1 cellular context compared by ENCODE assay signal in the genomic region with DNA sequence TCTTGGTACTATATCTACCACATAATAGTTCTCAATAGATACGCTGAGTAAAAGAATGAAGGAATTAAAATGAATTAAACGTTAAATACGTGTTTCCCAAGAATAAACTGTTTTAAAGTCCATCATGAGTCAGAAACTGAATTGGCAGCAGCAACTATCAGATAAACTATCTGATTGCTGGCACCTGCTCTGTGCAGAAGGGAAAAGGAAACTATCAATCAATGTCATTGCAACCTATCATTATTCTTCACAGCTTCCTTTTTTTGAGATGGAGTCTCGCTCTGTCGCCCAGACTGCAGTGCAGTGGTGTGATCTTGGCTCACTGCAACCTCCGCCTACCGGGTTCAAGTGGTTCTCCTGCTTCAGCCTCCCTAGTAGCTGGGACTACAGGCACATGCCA.
TF ChIP-seq lines count a peak whose summit lies in the region.

No MANE protein-coding gene starts in this region.

TF ChIP-seq in GM12878, 131 proteins besides CTCF, POLR2A, EP300 and RAD21 (continued from another document):
- TF ChIP-seq ZNF592 (IDR thresholded peaks at IDR 0.05): no peak
- no peak for TF ChIP-seq STAT3 (IDR thresholded peaks at IDR 0.05; ENCODE audit: low read depth, low read length)
- no peak for TF ChIP-seq BRCA1 (IDR thresholded peaks at IDR 0.05; ENCODE audit: low read depth, low read length)
- no peak for TF ChIP-seq HDGF (IDR thresholded peaks at IDR 0.05)
- peak; percentile 88 for TF ChIP-seq PKNOX1 (IDR thresholded peaks at IDR 0.05)
- no peak for TF ChIP-seq NR2C1 (IDR thresholded peaks at IDR 0.05)
- no peak for TF ChIP-seq IRF4 (IDR thresholded peaks at IDR 0.05; ENCODE audit: low read depth, low read length)
- TF ChIP-seq, protein P1, sequence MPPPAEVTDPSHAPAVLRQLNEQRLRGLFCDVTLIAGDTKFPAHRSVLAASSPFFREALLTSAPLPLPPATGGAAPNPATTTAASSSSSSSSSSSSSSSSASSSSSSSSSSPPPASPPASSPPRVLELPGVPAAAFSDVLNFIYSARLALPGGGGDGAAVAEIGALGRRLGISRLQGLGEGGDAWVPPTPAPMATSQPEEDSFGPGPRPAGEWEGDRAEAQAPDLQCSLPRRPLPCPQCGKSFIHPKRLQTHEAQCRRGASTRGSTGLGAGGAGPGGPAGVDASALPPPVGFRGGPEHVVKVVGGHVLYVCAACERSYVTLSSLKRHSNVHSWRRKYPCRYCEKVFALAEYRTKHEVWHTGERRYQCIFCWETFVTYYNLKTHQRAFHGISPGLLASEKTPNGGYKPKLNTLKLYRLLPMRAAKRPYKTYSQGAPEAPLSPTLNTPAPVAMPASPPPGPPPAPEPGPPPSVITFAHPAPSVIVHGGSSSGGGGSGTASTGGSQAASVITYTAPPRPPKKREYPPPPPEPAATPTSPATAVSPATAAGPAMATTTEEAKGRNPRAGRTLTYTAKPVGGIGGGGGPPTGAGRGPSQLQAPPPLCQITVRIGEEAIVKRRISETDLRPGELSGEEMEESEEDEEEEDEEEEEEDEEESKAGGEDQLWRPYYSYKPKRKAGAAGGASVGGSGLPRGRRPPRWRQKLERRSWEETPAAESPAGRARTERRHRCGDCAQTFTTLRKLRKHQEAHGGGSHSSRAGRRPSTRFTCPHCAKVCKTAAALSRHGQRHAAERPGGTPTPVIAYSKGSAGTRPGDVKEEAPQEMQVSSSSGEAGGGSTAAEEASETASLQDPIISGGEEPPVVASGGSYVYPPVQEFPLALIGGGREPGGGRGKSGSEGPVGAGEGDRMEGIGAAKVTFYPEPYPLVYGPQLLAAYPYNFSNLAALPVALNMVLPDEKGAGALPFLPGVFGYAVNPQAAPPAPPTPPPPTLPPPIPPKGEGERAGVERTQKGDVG (CRISPR knock-in tag; IDR thresholded peaks at IDR 0.05): no peak
- TF ChIP-seq, protein P2, sequence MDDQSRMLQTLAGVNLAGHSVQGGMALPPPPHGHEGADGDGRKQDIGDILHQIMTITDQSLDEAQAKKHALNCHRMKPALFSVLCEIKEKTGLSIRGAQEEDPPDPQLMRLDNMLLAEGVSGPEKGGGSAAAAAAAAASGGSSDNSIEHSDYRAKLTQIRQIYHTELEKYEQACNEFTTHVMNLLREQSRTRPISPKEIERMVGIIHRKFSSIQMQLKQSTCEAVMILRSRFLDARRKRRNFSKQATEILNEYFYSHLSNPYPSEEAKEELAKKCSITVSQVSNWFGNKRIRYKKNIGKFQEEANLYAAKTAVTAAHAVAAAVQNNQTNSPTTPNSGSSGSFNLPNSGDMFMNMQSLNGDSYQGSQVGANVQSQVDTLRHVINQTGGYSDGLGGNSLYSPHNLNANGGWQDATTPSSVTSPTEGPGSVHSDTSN (IDR thresholded peaks at IDR 0.05; ENCODE audit: insufficient replicate concordance, low read depth, low read length): peak; percentile 53
- no peak for TF ChIP-seq POLR2AphosphoS2 (IDR thresholded peaks at IDR 0.05; ENCODE audit: low read depth, low read length)
- TF ChIP-seq SMAD1 (IDR thresholded peaks at IDR 0.05; ENCODE audit: low read depth, partially characterized antibody): no peak
